8 cellular contexts compared by ENCODE assay signal in genomic region chr1:211259596-211260126, GRCh38. TPM values are rescaled to one million over a fixed set of nuclear protein-coding genes. Genes with fewer than 3 reads are reported as not detected.
DNase-seq lines count a peak whose midpoint lies in the region; ATAC-seq and TF ChIP-seq lines count a peak whose summit lies in the region.

No MANE protein-coding gene starts in this region.

- DNase-seq in DMS114 treated with DMSO at 0.1 percent for 48 hours (lab: John Stamatoyannopoulos, UW; ENCODE audit: unreplicated experiment) (peak; percentile 32), NCI-H2107 treated with DMSO at 0.1 percent for 48 hours (lab: John Stamatoyannopoulos, UW; ENCODE audit: unreplicated experiment) (peak; percentile 35), foreskin keratinocyte (peak in 1 of 2 donors; percentile 5), neuronal stem cell (ENCODE audit: low spot score) (no peak), vagina (ENCODE audit: extremely low spot score in 2 of 2) (no peak)
- peak; percentile 45 for DNase-seq in activated T-helper 9 cell treated with anti-CD3 and anti-CD28 coated beads, Interleukin-2, amount 50 U/mL, for 16 hours (ENCODE audit: low read depth)

- no peak overlapping the region for H2BK15ac ChIP-seq in neuronal stem cell (ENCODE audit: low read length)

- H3K14ac ChIP-seq in neuronal stem cell (ENCODE audit: low read length), result peak overlapping the region; percentile 100

- H3K27ac ChIP-seq in foreskin keratinocyte (peak overlapping the region; percentile 99), neuronal stem cell (replicated peaks; ENCODE audit: low read length) (peak overlapping the region; percentile 100), vagina (peak overlapping the region; percentile 99)

- no peak overlapping the region for H4K8ac ChIP-seq in neuronal stem cell (ENCODE audit: low read depth, low read length)

- ATAC-seq in GM21723 (IDR thresholded peaks at IDR 0.05; ENCODE audit: unreplicated experiment), result peak; percentile 8
- peak; percentile 41 for ATAC-seq in foreskin keratinocyte
- ATAC-seq in HG02970 (IDR thresholded peaks at IDR 0.05; ENCODE audit: low FRiP score, unreplicated experiment), result no peak

- H3K9ac ChIP-seq in neuronal stem cell (ENCODE audit: low read depth, low read length, poor library complexity), result peak overlapping the region; percentile 99

- peak overlapping the region; percentile 75 for H3K4me2 ChIP-seq in neuronal stem cell (ENCODE audit: insufficient read depth, low read length, poor library complexity, severe bottlenecking)

- H3K4ac ChIP-seq in neuronal stem cell (ENCODE audit: low read length), result peak overlapping the region; percentile 100

- WGBS in neuronal stem cell (ENCODE audit: extremely low coverage in 2 of 2, insufficient read length in 2 of 2, insufficient replicate concordance in 1 of 2), 2 donors, result no CpG with 5 or more reads among the region's 44 CpGs

- peak overlapping the region; percentile 99 for H3K23ac ChIP-seq in neuronal stem cell (ENCODE audit: low read depth, low read length, poor library complexity)

- H3K4me3 ChIP-seq in neuronal stem cell (ENCODE audit: low read length in 2 of 2) (peak overlapping the region; percentile 99), vagina (peak overlapping the region; percentile 85 to 96)

- H3K9me3 ChIP-seq in neuronal stem cell (replicated peaks in 1 of 2; ENCODE audit: control insufficient read depth in 2 of 2, insufficient read depth in 1 of 2, low read depth in 1 of 2, low read length in 2 of 2) (no peaks in the 10 kb centered on the region), vagina (no peaks in the 10 kb centered on the region)

- H3K79me1 ChIP-seq in neuronal stem cell (ENCODE audit: low read depth, low read length), result no peaks in the 10 kb centered on the region

- H2BK120ac ChIP-seq in neuronal stem cell (ENCODE audit: low read depth, low read length), result peak overlapping the region; percentile 99

- H2BK5ac ChIP-seq in neuronal stem cell (ENCODE audit: low read length), result peak overlapping the region; percentile 98

- TF ChIP-seq CTCF in foreskin keratinocyte (conservative IDR thresholded peaks at IDR 0.05) (no peak), vagina (IDR thresholded peaks at IDR 0.05) (no peak)

- peak overlapping the region; percentile 100 for H2AFZ ChIP-seq in neuronal stem cell (ENCODE audit: low read length)

- H3K36me3 ChIP-seq in neuronal stem cell (replicated peaks in 1 of 2; ENCODE audit: control insufficient read depth in 2 of 2, insufficient read depth in 2 of 2, low read length in 2 of 2) (peaks cover 0 to 25% of the 10 kb centered on the region in 2 donors), vagina (no peaks in the 10 kb centered on the region)

- peak overlapping the region; percentile 90 for H2AK5ac ChIP-seq in neuronal stem cell (ENCODE audit: low read depth, low read length)

- peak overlapping the region; percentile 100 for H3K18ac ChIP-seq in neuronal stem cell (ENCODE audit: low read length)

- H3K27me3 ChIP-seq in foreskin keratinocyte (no peaks in the 10 kb centered on the region), neuronal stem cell (ENCODE audit: control insufficient read depth in 3 of 3, insufficient read depth in 3 of 3, low read depth in 1 of 3, low read length in 3 of 3) (no peaks in the 10 kb centered on the region), vagina (no peaks in the 10 kb centered on the region)

- H4K91ac ChIP-seq in neuronal stem cell (ENCODE audit: low read depth, low read length, poor library complexity), result peak overlapping the region; percentile 97

- H3K4me1 ChIP-seq in foreskin keratinocyte (peaks cover 4% of the 10 kb centered on the region), neuronal stem cell (ENCODE audit: control insufficient read depth in 2 of 2, insufficient read depth in 1 of 2, low read depth in 1 of 2, low read length in 2 of 2) (peaks cover 0 to 5% of the 10 kb centered on the region in 2 donors), vagina (peaks cover 30% of the 10 kb centered on the region)

- peak overlapping the region; percentile 73 for H2BK12ac ChIP-seq in neuronal stem cell (ENCODE audit: low read length)

- intact Hi-C loops in vagina (cut with DNase I), result loop anchor here (10.0 kb wide), 1 partner anchor 65 kb away; the partner anchor contains the start of gene TRAF5

- TF ChIP-seq POLR2A in vagina (IDR thresholded peaks at IDR 0.05), result no peak

RNA-seq across cellular contexts. Expression of gene RCOR3, which starts 0.5 kb away (rescaled TPM):
- total RNA-seq in foreskin keratinocyte (23.2 and 24.1 TPM in 2 replicates), vagina (58.4 TPM)
- 9.3 and 10.4 TPM in 2 replicates for polyA plus RNA-seq in foreskin keratinocyte
- polyA plus RNA-seq in neuronal stem cell (2013, experiment 1 of 2), result 26.0 TPM
- polyA plus RNA-seq in neuronal stem cell (2013, experiment 2 of 2), result 26.8 TPM

Comparison
In these comparisons a context has a peak if more than half of its experiments do, and no peak if none do; other contexts are left out.
1. DNase-seq: peak in DMS114 treated with DMSO at 0.1 percent for 48 hours (single experiment), NCI-H2107 treated with DMSO at 0.1 percent for 48 hours (single experiment) and activated T-helper 9 cell treated with anti-CD3 and anti-CD28 coated beads, Interleukin-2, amount 50 U/mL, for 16 hours (single experiment); none in neuronal stem cell (single experiment) and vagina (0 of 2).
2. Peak in every context shown above with its lines, with median percentiles within 50 percentile points of each other: H3K27ac ChIP-seq.